Comparison of ENCODE assay signal across 8 cellular contexts in the genomic region with DNA sequence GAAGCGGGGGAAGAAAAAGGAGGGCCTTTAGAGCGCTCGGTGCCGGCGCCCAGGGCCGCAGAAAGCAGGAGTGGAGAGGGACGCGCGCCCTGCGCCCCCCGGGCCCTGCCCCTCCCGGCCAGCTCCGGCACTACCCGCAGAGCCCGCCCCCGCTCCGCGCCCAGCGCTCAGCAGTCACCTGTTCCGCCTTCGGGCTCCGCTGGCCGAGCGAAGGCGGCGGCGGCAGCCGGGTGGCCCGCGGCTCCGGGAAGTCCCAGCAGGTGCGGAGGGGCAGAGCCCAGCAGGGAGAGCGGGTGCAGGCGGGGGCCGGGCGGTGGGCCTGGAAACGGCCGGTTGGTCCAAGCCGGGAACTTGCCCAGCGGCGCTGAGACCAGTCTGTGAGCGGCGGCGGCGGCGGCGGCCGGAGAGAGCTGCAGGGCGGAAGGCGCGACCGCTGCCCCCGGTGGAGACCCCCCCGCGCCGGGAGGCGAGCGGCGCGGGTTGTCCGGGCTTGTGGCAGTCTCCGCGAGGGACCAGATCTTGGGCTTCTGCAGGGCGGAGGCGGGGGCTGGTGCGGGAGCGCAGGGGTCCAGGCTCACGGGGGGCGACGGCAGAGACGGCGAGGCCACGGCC. TPM values are rescaled to one million over a fixed set of nuclear protein-coding genes. Genes with fewer than 3 reads are reported as not detected.
A peak's percentile ranks its signal among the peaks of the same experiment; 100 is the strongest.
DNase-seq lines count a peak whose midpoint lies in the region; ATAC-seq and TF ChIP-seq lines count a peak whose summit lies in the region.

No MANE protein-coding gene starts in this region.

- H3K27ac ChIP-seq in HUES64 (ENCODE audit: low read depth, low read length) (no peak overlapping the region), ectodermal cell (ENCODE audit: insufficient read depth, low read depth, low read length, poor library complexity, severe bottlenecking) (peak overlapping the region; percentile 44)

- H3K27me3 ChIP-seq in BJ (ENCODE audit: control insufficient read depth, insufficient read depth, low read length) (no peaks in the 10 kb centered on the region), HUES64 (ENCODE audit: insufficient read depth, low read length) (peaks cover 86% of the 10 kb centered on the region), ectodermal cell (ENCODE audit: control insufficient read depth, insufficient read depth, low read length, poor library complexity, severe bottlenecking) (peaks cover 86% of the 10 kb centered on the region), mucosa of stomach (ENCODE audit: control insufficient read depth, insufficient read depth, low read length) (peaks cover 88% of the 10 kb centered on the region)

- POLR2A ChIA-PET in BJ (lab: Charles Lee) = no interaction called here

- H3K4me3 ChIP-seq in BJ (ENCODE audit: low read depth, low read length) (peak overlapping the region; percentile 87), HUES64 (ENCODE audit: low read length) (peak overlapping the region; percentile 66), ectodermal cell (ENCODE audit: insufficient read depth, low read depth, low read length) (peak overlapping the region; percentile 80), mucosa of stomach (ENCODE audit: low read length) (no peak overlapping the region)

- DNase-seq in BJ (ENCODE audit: low read depth) (no peak), middle frontal gyrus (ENCODE audit: extremely low spot score, low spot score) (no peak), NCI-H82 treated with DMSO at 0.1 percent for 48 hours (lab: John Stamatoyannopoulos, UW; ENCODE audit: unreplicated experiment) (no peak)

- H3K36me3 ChIP-seq in BJ (ENCODE audit: control insufficient read depth, insufficient read depth, low read length) = no peaks in the 10 kb centered on the region; the same call in 1 of the 2 replicates
- H3K36me3 ChIP-seq in HUES64 (ENCODE audit: insufficient read depth, low read length) = no peaks in the 10 kb centered on the region
- H3K36me3 ChIP-seq in ectodermal cell (ENCODE audit: control insufficient read depth, insufficient read depth, low read length) = no peaks in the 10 kb centered on the region
- H3K36me3 ChIP-seq in mucosa of stomach (ENCODE audit: control insufficient read depth, insufficient read depth, low read length) = no peaks in the 10 kb centered on the region

- CTCF ChIA-PET in BJ (lab: Yijun Ruan, JAX) = interaction anchor here (0.6 to 1.3 kb wide), 2 partner anchors 643 to 647 kb away, joined by 3 to 4 read pairs; no protein-coding TSS in a partner anchor

- H3K9ac ChIP-seq in HUES64 (ENCODE audit: low read depth, low read length) = no peak overlapping the region
- H3K9ac ChIP-seq in mucosa of stomach (ENCODE audit: low read length) = peak overlapping the region; percentile 15

- no peaks in the 10 kb centered on the region for H3K9me3 ChIP-seq in HUES64 (ENCODE audit: insufficient read depth, low read depth, low read length)
- H3K9me3 ChIP-seq in ectodermal cell (ENCODE audit: control insufficient read depth, low read length) = no peaks in the 10 kb centered on the region
- no peaks in the 10 kb centered on the region for H3K9me3 ChIP-seq in mucosa of stomach (ENCODE audit: control insufficient read depth, low read length)

- WGBS in HUES64 = under 1% methylated on average over 73 of the region's 73 CpGs
- 1% methylated on average over 73 of the region's 73 CpGs for WGBS in ectodermal cell, 2 experiments

- ATAC-seq in GM19351 (IDR thresholded peaks at IDR 0.05; ENCODE audit: unreplicated experiment) (no peak), HG03521 (IDR thresholded peaks at IDR 0.05; ENCODE audit: unreplicated experiment) (no peak)

- no peak for TF ChIP-seq CTCF in BJ (IDR thresholded peaks at IDR 0.05; ENCODE audit: insufficient read depth, low read depth, low read length)

- H3K4me1 ChIP-seq in HUES64 (ENCODE audit: insufficient read depth, low read length) (peaks cover 16% of the 10 kb centered on the region; the same call in 1 of the 2 replicates), ectodermal cell (ENCODE audit: control insufficient read depth, insufficient read depth, low read length) (peaks cover 3% of the 10 kb centered on the region), mucosa of stomach (ENCODE audit: control insufficient read depth, insufficient read depth, low read length) (peaks cover 24% of the 10 kb centered on the region)

RNA-seq across cellular contexts. Expression of gene IRX3, which starts 2.2 kb away (rescaled TPM):
- 2.2 and 2.3 TPM in 2 replicates for polyA plus RNA-seq in BJ (2011; rRNA removed)
- 1.1 and 1.4 TPM in 2 replicates for polyA minus RNA-seq in BJ (2011; rRNA and poly(A)+ RNA removed)
- polyA plus RNA-seq in HUES64 (2013, experiment 1 of 2) = 7.0 TPM
- polyA plus RNA-seq in HUES64 (2013, experiment 2 of 2) = 13.9 TPM
- polyA plus RNA-seq in ectodermal cell (2013, experiment 1 of 4) = 38.6 TPM
- 42.1 TPM for polyA plus RNA-seq in ectodermal cell (2013, experiment 2 of 4)
- polyA plus RNA-seq in ectodermal cell (2013, experiment 3 of 4) = 51.7 TPM
- polyA plus RNA-seq in ectodermal cell (2013, experiment 4 of 4) = 56.5 TPM
